In genomic region chr4:164379694-164380093, GRCh38 we compare ENCODE assay signal across 29 cellular contexts.
"Had no signal": no experiment of that assay in that cellular context is flagged by ENCODE, and none has a peak within 500 bp of the region (broad histone marks: within the 10 kb centered on the region; RNA-seq: fewer than 3 reads in every experiment).

No MANE protein-coding gene starts in this region.

- H3K4me2 ChIP-seq: KMS-11 had no signal

- H3K9me3 Mint-ChIP-seq: activated CD8-positive, alpha-beta T cell treated with anti-CD3 and anti-CD28 coated beads for 36 hours; activated naive CD8-positive, alpha-beta T cell treated with anti-CD3 and anti-CD28 coated beads for 36 hours; activated T-cell treated with anti-CD3 and anti-CD28 coated beads, Interleukin-2, amount 50 U/mL, for 72 hours; activated T-helper 17 cell treated with anti-CD3 and anti-CD28 coated beads, Interleukin-2, amount 50 U/mL, for 72 hours had no signal

- H3K4me1 Mint-ChIP-seq: activated naive CD8-positive, alpha-beta T cell treated with anti-CD3 and anti-CD28 coated beads for 36 hours; activated T-helper 17 cell treated with anti-CD3 and anti-CD28 coated beads, Interleukin-2, amount 50 U/mL, for 72 hours had no signal

- H3K4me3 ChIP-seq: ascending aorta had no signal

- H3K4me1 ChIP-seq: ascending aorta had no signal

- ATAC-seq: activated CD8-positive, alpha-beta T cell treated with anti-CD3 and anti-CD28 coated beads for 36 hours; activated T-cell treated with anti-CD3 and anti-CD28 coated beads, Interleukin-2, amount 50 U/mL, for 72 hours; activated T-helper 17 cell treated with anti-CD3 and anti-CD28 coated beads, Interleukin-2, amount 50 U/mL, for 72 hours had no signal

- H3K27ac ChIP-seq: ascending aorta, KMS-11, WERI-Rb-1 had no signal

- H3K27ac Mint-ChIP-seq: activated CD8-positive, alpha-beta T cell treated with anti-CD3 and anti-CD28 coated beads for 36 hours; activated naive CD8-positive, alpha-beta T cell treated with anti-CD3 and anti-CD28 coated beads for 36 hours; activated T-cell treated with anti-CD3 and anti-CD28 coated beads, Interleukin-2, amount 50 U/mL, for 72 hours; activated T-helper 17 cell treated with anti-CD3 and anti-CD28 coated beads, Interleukin-2, amount 50 U/mL, for 72 hours had no signal

- H3K4me3 Mint-ChIP-seq: activated CD8-positive, alpha-beta T cell treated with anti-CD3 and anti-CD28 coated beads for 36 hours; activated naive CD8-positive, alpha-beta T cell treated with anti-CD3 and anti-CD28 coated beads for 36 hours; activated T-cell treated with anti-CD3 and anti-CD28 coated beads, Interleukin-2, amount 50 U/mL, for 72 hours; activated T-helper 17 cell treated with anti-CD3 and anti-CD28 coated beads, Interleukin-2, amount 50 U/mL, for 72 hours had no signal

- H3K36me3 ChIP-seq: ascending aorta, WERI-Rb-1 had no signal

- H3K27me3 ChIP-seq: ascending aorta had no signal

- DNase-seq: activated CD4-positive, alpha-beta T cell treated with anti-CD3 and anti-CD28 coated beads for 1 hour; activated CD4-positive, alpha-beta T cell treated with anti-CD3 and anti-CD28 coated beads for 48 hours; activated CD4-positive, CD25-positive, alpha-beta regulatory T cell; activated CD8-positive, alpha-beta T cell treated with anti-CD3 and anti-CD28 coated beads for 36 hours; activated effector memory CD4-positive, alpha-beta T cell treated with anti-CD3 and anti-CD28 coated beads, Interleukin-2, amount 50 U/mL, for 16 hours; activated naive CD4-positive, alpha-beta T cell; activated naive CD4-positive, alpha-beta T cell treated with anti-CD3 and anti-CD28 coated beads, Interleukin-2, amount 50 U/mL, for 16 hours; activated naive CD8-positive, alpha-beta T cell treated with anti-CD3 and anti-CD28 coated beads for 36 hours; activated T-cell treated with anti-CD3 and anti-CD28 coated beads, Interleukin-2, amount 50 U/mL, for 1 hour; activated T-cell treated with anti-CD3 and anti-CD28 coated beads, Interleukin-2, amount 50 U/mL, for 72 hours; amygdala; NCI-H1105; NCI-H1417 treated with DMSO at 0.1 percent for 48 hours; NCI-H1694; NCI-H1930; NCI-H2081 treated with DMSO at 0.1 percent for 48 hours; NCI-H226; NCI-H446 treated with DMSO at 0.1 percent for 48 hours; NCI-H524 treated with DMSO at 0.1 percent for 48 hours; OCI-M1; Right ventricle myocardium superior; SW 1271; T-helper 1 cell; T-helper 2 cell; T-helper 9 cell; WERI-Rb-1 had no signal

- H3K9ac ChIP-seq: KMS-11 had no signal

- H3K36me3 Mint-ChIP-seq: activated naive CD8-positive, alpha-beta T cell treated with anti-CD3 and anti-CD28 coated beads for 36 hours had no signal
